In genomic region chr14:55138091-55138490, GRCh38 we compare ENCODE assay signal across 10 cellular contexts. TPM values are rescaled to one million over a fixed set of nuclear protein-coding genes. Genes with fewer than 3 reads are reported as not detected.
DNase-seq lines count a peak whose midpoint lies in the region; ATAC-seq, FAIRE-seq and TF ChIP-seq lines count a peak whose summit lies in the region.
"Had no signal": no experiment of that assay in that cellular context is flagged by ENCODE, and none has a peak within 500 bp of the region (broad histone marks: within the 10 kb centered on the region; RNA-seq: fewer than 3 reads in every experiment).

No MANE protein-coding gene starts in this region.

- no peak for ATAC-seq in T-helper 17 cell
- ATAC-seq in pancreas = no peak

- H3K27ac ChIP-seq in skin epidermis (peak overlapping the region in 14 of 21 experiments; percentile 9 to 82 (median 57)), pancreas (no peak overlapping the region)

- 89 to 91% methylated on average over 7 of the region's 7 CpGs for WGBS in pancreas, 2 donors

- no peaks in the 10 kb centered on the region for H3K27me3 ChIP-seq in pancreas

- H3K4me3 ChIP-seq in fibroblast of the aortic adventitia (ENCODE audit: low read depth, low read length) = peak overlapping the region; percentile 38
- no peak overlapping the region for H3K4me3 ChIP-seq in skin epidermis
- H3K4me3 ChIP-seq in pancreas = no peak overlapping the region

- H3K4me1 ChIP-seq in pancreas = peaks cover 0 to 8% (median 3%) of the 10 kb centered on the region in 3 donors

- H3K36me3 ChIP-seq in pancreas = peaks cover 0 to 18% (median 0%) of the 10 kb centered on the region in 3 donors

- H3K36me3 Mint-ChIP-seq in T-helper 17 cell (ENCODE audit: low read depth) = peaks cover 5% of the 10 kb centered on the region

- no peak overlapping the region for H3K4me3 Mint-ChIP-seq in T-helper 17 cell

- FAIRE-seq in pancreas (lab: Jason Lieb, UNC) = no peak

- intact Hi-C loops in pancreas (cut with DNase I) = no loop called here

- no peaks in the 10 kb centered on the region for H3K27me3 Mint-ChIP-seq in T-helper 17 cell

- DNase-seq in T-helper 17 cell (no peak), fibroblast of the aortic adventitia (ENCODE audit: low read depth) (no peak), COLO668 (lab: John Stamatoyannopoulos, UW; ENCODE audit: unreplicated experiment) (no peak), T-helper 2 cell (no peak), NK-92 (lab: John Stamatoyannopoulos, UW; ENCODE audit: unreplicated experiment) (no peak), pancreas (no peak)
- DNase-seq: activated CD8-positive, alpha-beta memory T cell treated with anti-CD3 and anti-CD28 coated beads for 24 hours; NCI-H526 treated with DMSO at 0.1 percent for 48 hours had no signal

- TF ChIP-seq CTCF in GM12873 (IDR thresholded peaks at IDR 0.05; ENCODE audit: insufficient read depth, low read depth, low read length, missing control alignments) = peak; percentile 49
- TF ChIP-seq CTCF in fibroblast of the aortic adventitia (IDR thresholded peaks at IDR 0.05; ENCODE audit: insufficient read depth, low read length) = peak; percentile 48
- TF ChIP-seq CTCF in pancreas (IDR thresholded peaks at IDR 0.05) = no peak

- H3K27ac Mint-ChIP-seq in T-helper 17 cell = peak overlapping the region; percentile 8

- H3K9me3 ChIP-seq in T-helper 17 cell (ENCODE audit: control insufficient read depth, low read length, poor library complexity, severe bottlenecking) (no peaks in the 10 kb centered on the region), pancreas (no peaks in the 10 kb centered on the region)

- peaks cover 9% of the 10 kb centered on the region for H3K4me1 Mint-ChIP-seq in T-helper 17 cell

RNA-seq across cellular contexts. Expression of gene LGALS3, which starts 9.0 kb away (rescaled TPM):
- total RNA-seq in T-helper 17 cell = 10 to 100 TPM; 38.7 to 49.8 TPM
- 83.3 and 475 TPM in 2 replicates for total RNA-seq in fibroblast of the aortic adventitia (ENCODE audit: low replicate concordance)
- total RNA-seq in pancreas = 10 to 100 TPM; 22.6 to 77.8 (median 40.6) TPM
- 10 to 100 TPM; 53.1 to 74.7 TPM for polyA plus RNA-seq in pancreas

RNA-seq across cellular contexts. Expression of gene DLGAP5, which starts 53.3 kb away (rescaled TPM):
- total RNA-seq in T-helper 17 cell (under 1 TPM in 1 of 2 donors, not detected in 1; 0.12 TPM), fibroblast of the aortic adventitia (ENCODE audit: low replicate concordance) (0.49 and 23.8 TPM in 2 replicates), pancreas (under 1 TPM in 4 of 6 donors, not detected in 2; 0.12 to 0.90 (median 0.47) TPM)
- polyA plus RNA-seq in pancreas = not detected

Comparison
In these comparisons a context has a peak if more than half of its experiments do, and no peak if none do; other contexts are left out.
1. CTCF ChIP-seq: peak in GM12873 (single experiment) and fibroblast of the aortic adventitia (single experiment); none in pancreas (0 of 4).
2. H3K27ac ChIP-seq: peak in skin epidermis (14 of 21); none in pancreas (0 of 4).